Comparison of ENCODE assay signal across 8 cellular contexts in genomic region chr3:128153156-128154011, GRCh38. TPM values are rescaled to one million over a fixed set of nuclear protein-coding genes. Genes with fewer than 3 reads are reported as not detected.
A peak's percentile ranks its signal among the peaks of the same experiment; 100 is the strongest.
DNase-seq lines count a peak whose midpoint lies in the region; ATAC-seq and TF ChIP-seq lines count a peak whose summit lies in the region.

Gene EEFSEC (plus strand): TSS chr3:128153481. CDS start chr3:128153508, 27 bp downstream.

- in situ Hi-C loops in GM13976 (cut with MboI; ENCODE audit: low sequenced_read_pairs, unreplicated experiment) = no loop called here

- H3K4me3 ChIP-seq in adipocyte (ENCODE audit: low read length) (peak within 1 kb of the TSS; percentile 93), heart left ventricle (peak within 1 kb of the TSS; percentile 74 to 99 (median 94)), upper lobe of right lung (peak within 1 kb of the TSS; percentile 96)

- H3K4me1 ChIP-seq in adipocyte (ENCODE audit: control insufficient read depth, insufficient read depth, low read length) = peaks cover 4% of the 10 kb centered on the region
- H3K4me1 ChIP-seq in heart left ventricle = peaks cover 0 to 31% (median 16%) of the 10 kb centered on the region in 12 donors
- H3K4me1 ChIP-seq in upper lobe of right lung = peaks cover 8% of the 10 kb centered on the region

- peaks cover 28% of the 10 kb centered on the region for H3K36me3 Mint-ChIP-seq in T-cell

- peak within 1 kb of the TSS; percentile 90 for H3K9ac ChIP-seq in adipocyte (ENCODE audit: low read length)

- no peaks in the 10 kb centered on the region for H3K27me3 ChIP-seq in adipocyte (replicated peaks; ENCODE audit: control insufficient read depth, insufficient read depth, low read length)
- H3K27me3 ChIP-seq in heart left ventricle = no peaks in the 10 kb centered on the region
- no peaks in the 10 kb centered on the region for H3K27me3 ChIP-seq in upper lobe of right lung

- TF ChIP-seq POLR2A in heart left ventricle (IDR thresholded peaks at IDR 0.05) = peak in 1 of 2 donors; percentile 47

- CTCF ChIA-PET in T-cell (lab: Charles Lee) = interaction anchor here in 1 of 2 donors (0.5 to 2.9 kb wide), 9 partner anchors 20 to 1454 kb away, joined by 3 to 19 read pairs (median 5); partner anchors contain the start of gene RUVBL1

- peak within 1 kb of the TSS; percentile 84 to 94 (median 92) for H3K4me3 Mint-ChIP-seq in T-cell

- peaks cover 0 to 4% (median 3%) of the 10 kb centered on the region in 3 donors for H3K9me3 Mint-ChIP-seq in T-cell

- peak within 1 kb of the TSS; percentile 95 to 97 for H3K27ac Mint-ChIP-seq in T-cell

- no peaks in the 10 kb centered on the region for H3K27me3 Mint-ChIP-seq in T-cell

- H3K9me3 ChIP-seq in adipocyte (ENCODE audit: control insufficient read depth, low read length) (peaks cover 5% of the 10 kb centered on the region), heart left ventricle (peaks cover 0 to 10% (median 0%) of the 10 kb centered on the region in 12 donors), upper lobe of right lung (no peaks in the 10 kb centered on the region)

- intact Hi-C loops in heart left ventricle (cut with DNase I) = loop anchor here in 4 of 10 donors (1.0 to 2.0 kb wide), 3 partner anchors 29 to 31 kb away; partner anchors contain the start of gene RUVBL1 (in 3 of the 4)
- intact Hi-C loops in posterior vena cava (cut with DNase I) = no loop called here
- intact Hi-C loops in upper lobe of right lung (cut with DNase I) = no loop called here

- H3K27ac ChIP-seq in heart left ventricle (peak within 1 kb of the TSS; percentile 86 to 97 (median 94)), upper lobe of right lung (peak within 1 kb of the TSS; percentile 89)

- 0 to 3% (median 0%) methylated on average over 19 to 95 of the region's 95 CpGs for WGBS in heart left ventricle, 4 donors

- ATAC-seq in HG02759 (IDR thresholded peaks at IDR 0.05; ENCODE audit: unreplicated experiment) (peak; percentile 90), T-cell (replicated peaks in 1 of 4) (peak; percentile 91 to 97 (median 94)), heart left ventricle (peak; percentile 78 to 94 (median 92)), upper lobe of right lung (peak; percentile 98)

- H3K36me3 ChIP-seq in adipocyte (ENCODE audit: control insufficient read depth, insufficient read depth, low read length, severe bottlenecking) = peaks cover 5% of the 10 kb centered on the region
- peaks cover 0 to 14% (median 6%) of the 10 kb centered on the region in 9 donors for H3K36me3 ChIP-seq in heart left ventricle
- H3K36me3 ChIP-seq in upper lobe of right lung = no peaks in the 10 kb centered on the region

- peaks cover 33 to 46% (median 43%) of the 10 kb centered on the region in 3 donors for H3K4me1 Mint-ChIP-seq in T-cell

- POLR2A ChIA-PET in T-cell (lab: Charles Lee) = interaction anchor here (0.5 to 2.0 kb wide), 6 partner anchors 10 to 455 kb away, joined by 3 to 10 read pairs (median 6); partner anchors contain the start of gene RUVBL1 (in 1 of the 2)

- peak; percentile 90 for DNase-seq in GM13976 (ENCODE audit: low spot score)
- peak; percentile 10 for DNase-seq in NCI-H128 (lab: John Stamatoyannopoulos, UW; ENCODE audit: unreplicated experiment)
- DNase-seq in T-cell = peak; percentile 53 to 89 (median 76)
- peak; percentile 90 for DNase-seq in adipocyte (ENCODE audit: low read depth)
- peak; percentile 85 to 90 (median 86) for DNase-seq in heart left ventricle
- peak; percentile 94 for DNase-seq in posterior vena cava (ENCODE audit: low spot score)
- DNase-seq in upper lobe of right lung = peak; percentile 93

- TF ChIP-seq CTCF in GM13976 (IDR thresholded peaks at IDR 0.05; ENCODE audit: borderline replicate concordance, control extremely low read depth, extremely low read depth, insufficient read depth, missing control alignments) = no peak
- TF ChIP-seq CTCF in heart left ventricle (IDR thresholded peaks at IDR 0.05) = peak in 1 of 12 donors; percentile 8
- TF ChIP-seq CTCF in upper lobe of right lung (IDR thresholded peaks at IDR 0.05) = no peak

RNA-seq across cellular contexts. Expression of gene EEFSEC, which starts in this region (rescaled TPM):
- total RNA-seq in T-cell = 10 to 100 TPM; 15.9 to 21.1 (median 19.1) TPM
- 10 to 100 TPM; 17.8 to 48.0 (median 23.7) TPM for total RNA-seq in heart left ventricle
- 10 to 100 TPM; 17.5 to 19.4 TPM for polyA plus RNA-seq in heart left ventricle
- total RNA-seq in posterior vena cava = 10 to 100 TPM; 12.9 to 13.0 TPM
- total RNA-seq in upper lobe of right lung = 15.3 TPM

Comparison
In these comparisons a context has a peak if more than half of its experiments do, and no peak if none do; other contexts are left out.
1. Peak in every context shown above with its lines: DNase-seq, ATAC-seq, H3K4me3 ChIP-seq and H3K27ac ChIP-seq.
2. DNase-seq: peak in every context shown above with its lines; median percentile 94 in posterior vena cava; 93 in upper lobe of right lung; 90 in GM13976; 90 in adipocyte; 86 in heart left ventricle; 76 in T-cell; 10 in NCI-H128.